In genomic region chr1:6601865-6602668, GRCh38 we compare ENCODE assay signal across 8 cellular contexts.
A peak's percentile ranks its signal among the peaks of the same experiment; 100 is the strongest.
DNase-seq lines count a peak whose midpoint lies in the region; ATAC-seq lines count a peak whose summit lies in the region.

No MANE protein-coding gene starts in this region.

- peak; percentile 8 for ATAC-seq in HG02571 (IDR thresholded peaks at IDR 0.05; ENCODE audit: unreplicated experiment)

- peak; percentile 76 for DNase-seq in NCI-H748 (lab: John Stamatoyannopoulos, UW; ENCODE audit: unreplicated experiment)
- DNase-seq in NCI-H748 treated with DMSO at 0.1 percent for 48 hours (lab: John Stamatoyannopoulos, UW) = no peak
- DNase-seq in NCI-H2227 (lab: John Stamatoyannopoulos, UW; ENCODE audit: unreplicated experiment) = peak; percentile 61
- peak; percentile 51 for DNase-seq in amniotic epithelial cell (ENCODE audit: low read depth)
- DNase-seq in hepatic stellate cell (ENCODE audit: low spot score) = peak; percentile 66
- DNase-seq in retina = peak; percentile 90
- no peak for DNase-seq in cerebellar cortex (ENCODE audit: low spot score)

Comparison
In these comparisons a context has a peak if more than half of its experiments do, and no peak if none do; other contexts are left out.
1. DNase-seq: peak in NCI-H748 (single experiment), NCI-H2227 (single experiment), amniotic epithelial cell (single experiment), hepatic stellate cell (single experiment) and retina (single experiment); none in NCI-H748 treated with DMSO at 0.1 percent for 48 hours (single experiment) and cerebellar cortex (single experiment).